In genomic region chr10:110852897-110853296, GRCh38 we compare ENCODE assay signal across 2 cellular contexts.
TF ChIP-seq lines count a peak whose summit lies in the region.

No MANE protein-coding gene starts in this region.

TF ChIP-seq in GM23338, 12 proteins besides CTCF, POLR2A, EP300 and RAD21:
- TF ChIP-seq EZH2 (IDR thresholded peaks at IDR 0.05; ENCODE audit: low read depth, unreplicated experiment): no peak
- no peak for TF ChIP-seq EZH2phosphoT487 (IDR thresholded peaks at IDR 0.05; ENCODE audit: unreplicated experiment)
- no peak for TF ChIP-seq ZNF331 (CRISPR knock-in tag; IDR thresholded peaks at IDR 0.05; ENCODE audit: low read depth)
- no peak for TF ChIP-seq POLR2AphosphoS5 (IDR thresholded peaks at IDR 0.05; ENCODE audit: low read depth)
- TF ChIP-seq NANOG (IDR thresholded peaks at IDR 0.05; ENCODE audit: borderline replicate concordance): no peak

TF ChIP-seq in GM12878, 131 proteins besides CTCF, POLR2A, EP300 and RAD21:
- TF ChIP-seq, protein P1, sequence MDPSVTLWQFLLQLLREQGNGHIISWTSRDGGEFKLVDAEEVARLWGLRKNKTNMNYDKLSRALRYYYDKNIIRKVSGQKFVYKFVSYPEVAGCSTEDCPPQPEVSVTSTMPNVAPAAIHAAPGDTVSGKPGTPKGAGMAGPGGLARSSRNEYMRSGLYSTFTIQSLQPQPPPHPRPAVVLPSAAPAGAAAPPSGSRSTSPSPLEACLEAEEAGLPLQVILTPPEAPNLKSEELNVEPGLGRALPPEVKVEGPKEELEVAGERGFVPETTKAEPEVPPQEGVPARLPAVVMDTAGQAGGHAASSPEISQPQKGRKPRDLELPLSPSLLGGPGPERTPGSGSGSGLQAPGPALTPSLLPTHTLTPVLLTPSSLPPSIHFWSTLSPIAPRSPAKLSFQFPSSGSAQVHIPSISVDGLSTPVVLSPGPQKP (IDR thresholded peaks at IDR 0.05; ENCODE audit: low read depth, low read length): no peak
- TF ChIP-seq, protein P2, sequence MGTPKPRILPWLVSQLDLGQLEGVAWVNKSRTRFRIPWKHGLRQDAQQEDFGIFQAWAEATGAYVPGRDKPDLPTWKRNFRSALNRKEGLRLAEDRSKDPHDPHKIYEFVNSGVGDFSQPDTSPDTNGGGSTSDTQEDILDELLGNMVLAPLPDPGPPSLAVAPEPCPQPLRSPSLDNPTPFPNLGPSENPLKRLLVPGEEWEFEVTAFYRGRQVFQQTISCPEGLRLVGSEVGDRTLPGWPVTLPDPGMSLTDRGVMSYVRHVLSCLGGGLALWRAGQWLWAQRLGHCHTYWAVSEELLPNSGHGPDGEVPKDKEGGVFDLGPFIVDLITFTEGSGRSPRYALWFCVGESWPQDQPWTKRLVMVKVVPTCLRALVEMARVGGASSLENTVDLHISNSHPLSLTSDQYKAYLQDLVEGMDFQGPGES (IDR thresholded peaks at IDR 0.05): no peak
- TF ChIP-seq NR2C1 (IDR thresholded peaks at IDR 0.05) (no peak), MYB (IDR thresholded peaks at IDR 0.05; ENCODE audit: borderline replicate concordance, low read depth, low read length) (no peak)
